Comparison of ENCODE assay signal across 8 cellular contexts in genomic region chr2:206642075-206643025, GRCh38. TPM values are rescaled to one million over a fixed set of nuclear protein-coding genes. Genes with fewer than 3 reads are reported as not detected.
DNase-seq lines count a peak whose midpoint lies in the region; ATAC-seq and TF ChIP-seq lines count a peak whose summit lies in the region.

Gene FAM237A, plus strand, starts transcription at chr2:206642487. Its CDS starts 1,750 bp downstream, at chr2:206644237.

- H3K9me3 ChIP-seq in breast epithelium = no peaks in the 10 kb centered on the region
- no peaks in the 10 kb centered on the region for H3K9me3 ChIP-seq in RWPE2 (ENCODE audit: severe bottlenecking)

- peak; percentile 66; the same call in 1 of the 3 replicates for ATAC-seq in RWPE2 (ENCODE audit: low read depth)
- no peak for ATAC-seq in GM18498 (IDR thresholded peaks at IDR 0.05; ENCODE audit: unreplicated experiment)
- no peak for ATAC-seq in GM18858 (IDR thresholded peaks at IDR 0.05; ENCODE audit: unreplicated experiment)

- peaks cover 4% of the 10 kb centered on the region for H3K9me3 Mint-ChIP-seq in MCF 10A (ENCODE audit: unreplicated experiment)

- DNase-seq in MCF 10A (ENCODE audit: unreplicated experiment) (peak; percentile 64), breast epithelium (ENCODE audit: low spot score in 2 of 2) (no peak), RWPE2 (ENCODE audit: low spot score) (no peak), fibroblast of gingiva (ENCODE audit: low read depth) (peak; percentile 47), occipital lobe (lab: John Stamatoyannopoulos, UW) (peak; percentile 6), NCI-H345 (lab: John Stamatoyannopoulos, UW) (no peak)

- H3K36me3 ChIP-seq in breast epithelium = no peaks in the 10 kb centered on the region
- no peaks in the 10 kb centered on the region for H3K36me3 ChIP-seq in RWPE2 (ENCODE audit: low read depth)

- no peak for TF ChIP-seq POLR2A in breast epithelium (IDR thresholded peaks at IDR 0.05)

- no peak within 1 kb of the TSS for H3K27ac Mint-ChIP-seq in MCF 10A (ENCODE audit: low read depth, unreplicated experiment)

- H3K4me3 ChIP-seq in breast epithelium (no peak within 1 kb of the TSS), RWPE2 (ENCODE audit: severe bottlenecking) (no peak within 1 kb of the TSS)

- H3K4me1 Mint-ChIP-seq in MCF 10A (ENCODE audit: insufficient read depth, unreplicated experiment) = no peaks in the 10 kb centered on the region

- peaks cover 0 to 26% of the 10 kb centered on the region in 2 donors for H3K27me3 ChIP-seq in breast epithelium
- peaks cover 20% of the 10 kb centered on the region for H3K27me3 ChIP-seq in RWPE2 (ENCODE audit: insufficient read depth, poor library complexity, severe bottlenecking)

- POLR2A ChIA-PET in MCF 10A (lab: Yijun Ruan, JAX) = interaction anchor here (0.7 kb wide), 1 partner anchor 16 kb away, joined by 3 read pairs; no protein-coding TSS in a partner anchor

- H3K4me1 ChIP-seq in breast epithelium (no peaks in the 10 kb centered on the region), RWPE2 (ENCODE audit: insufficient read depth, poor library complexity, severe bottlenecking) (no peaks in the 10 kb centered on the region)

- H3K36me3 Mint-ChIP-seq in MCF 10A (ENCODE audit: insufficient read depth, unreplicated experiment) = no peaks in the 10 kb centered on the region

- CTCF ChIA-PET in MCF 10A (lab: Yijun Ruan, JAX) = interaction anchor here (0.6 to 1.3 kb wide), 3 partner anchors 15 to 39 kb away, joined by 3 read pairs; no protein-coding TSS in a partner anchor

- intact Hi-C loops in MCF 10A (cut with micrococcal nuclease) (no loop called here), breast epithelium (cut with DNase I; ENCODE audit: low total_unique reads) (no loop called here)

- no peak within 1 kb of the TSS for H3K4me3 Mint-ChIP-seq in MCF 10A (ENCODE audit: unreplicated experiment)

- H3K27me3 Mint-ChIP-seq in MCF 10A (ENCODE audit: insufficient read depth, unreplicated experiment) = peaks cover 11% of the 10 kb centered on the region

- no TSS peak for BruUV-seq in MCF 10A (replicated peaks; lab: Mats Ljungman, UMichigan)

- TF ChIP-seq CTCF in MCF 10A (IDR thresholded peaks at IDR 0.05; ENCODE audit: unreplicated experiment) = no peak
- TF ChIP-seq CTCF in breast epithelium (IDR thresholded peaks at IDR 0.05) = no peak
- no peak for TF ChIP-seq CTCF in RWPE2 (IDR thresholded peaks at IDR 0.05; ENCODE audit: poor library complexity, severe bottlenecking)

- H3K27ac ChIP-seq in breast epithelium (no peak within 1 kb of the TSS), RWPE2 (ENCODE audit: poor library complexity, severe bottlenecking) (no peak within 1 kb of the TSS)

RNA-seq across cellular contexts. Expression of gene FAM237A, which starts in this region (rescaled TPM):
- total RNA-seq in MCF 10A (2022) (not detected in 2 replicates), breast epithelium (not detected), occipital lobe (not detected)

Comparison
In these comparisons a context has a peak if more than half of its experiments do, and no peak if none do; other contexts are left out.
1. Peak in DNase-seq in MCF 10A; RNA of the gene not detected or under 1 TPM.
2. Peak in DNase-seq in occipital lobe; RNA of the gene not detected or under 1 TPM.